ENCODE assay signal across 28 cellular contexts in the genomic region with DNA sequence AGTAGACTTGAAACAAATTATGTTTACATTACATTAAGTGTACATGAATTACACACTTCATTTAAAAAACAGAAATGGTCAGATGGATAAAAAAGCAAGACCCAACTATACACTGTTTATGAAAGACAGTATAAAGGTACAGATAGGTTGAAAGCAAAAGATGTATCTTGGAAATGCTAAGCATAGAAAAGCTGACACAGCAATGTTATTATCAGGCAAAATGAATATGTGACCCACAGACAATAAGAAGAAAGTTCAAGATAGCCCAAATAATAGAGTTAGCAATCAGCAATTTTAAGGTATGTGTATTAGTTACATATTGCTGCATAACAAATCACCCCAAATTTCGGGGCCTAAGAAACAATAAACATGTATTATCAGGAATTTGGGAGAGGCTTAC.
"Had no signal": no experiment of that assay in that cellular context is flagged by ENCODE, and none has a peak within 500 bp of the region (broad histone marks: within the 10 kb centered on the region; RNA-seq: fewer than 3 reads in every experiment).

No MANE protein-coding gene starts in this region.

- H3K27ac ChIP-seq: neural progenitor cell, ovary, parathyroid adenoma, psoas muscle, skin epidermis, spleen, suprapubic skin, testis, tibial artery, transverse colon, upper lobe of right lung, uterus had no signal

- H3K4me3 ChIP-seq: neural progenitor cell, ovary, psoas muscle, skin epidermis, smooth muscle cell, spleen, suprapubic skin, testis, tibial artery, transverse colon, upper lobe of right lung, uterus had no signal

- H3K4me2 ChIP-seq: neural progenitor cell, smooth muscle cell had no signal

- ATAC-seq: natural killer cell; psoas muscle; right cardiac atrium; sciatic nerve; stimulated activated memory B cell treated with anti-CD40 and anti-IgM and Interleukin-4, amounts not matched to agents 10 μg/mL and 1 μg/mL and 100 μg/mL, for 72 hours; stimulated activated naive CD8-positive, alpha-beta T cell treated with anti-CD3 and anti-CD28 coated beads, Interleukin-15, amount 100 ng/mL, for 72 hours; stimulated activated naive CD8-positive, alpha-beta T cell treated with anti-CD3 and anti-CD28 coated beads, Interleukin-15, Interleukin-2, amounts not matched to agents 100 U/mL and 50 U/mL, for 24 hours; upper lobe of right lung had no signal

- H3K79me2 ChIP-seq: parathyroid adenoma had no signal

- H3K4me1 ChIP-seq: neural progenitor cell, parathyroid adenoma, psoas muscle, spleen, suprapubic skin, testis, tibial artery, transverse colon, upper lobe of right lung, uterus had no signal

- H3K27me3 ChIP-seq: neural progenitor cell, ovary, suprapubic skin, testis, tibial artery, transverse colon, upper lobe of right lung, uterus had no signal

- H3K9me3 ChIP-seq: ovary, psoas muscle, suprapubic skin, testis, tibial artery, transverse colon, upper lobe of right lung, uterus had no signal

- H3K9ac ChIP-seq: neural progenitor cell, parathyroid adenoma had no signal

- H2AFZ ChIP-seq: neural progenitor cell, parathyroid adenoma had no signal

- DNase-seq: natural killer cell; occipital lobe; ovary; posterior cingulate gyrus; psoas muscle; right cardiac atrium; spleen; stimulated activated CD4-positive, alpha-beta T cell treated with anti-CD3 and anti-CD28 coated beads, Interleukin-12 subunit alpha, Interleukin-12 subunit beta, amount 100 ng/mL, for 4 hours; stimulated activated CD4-positive, alpha-beta T cell treated with anti-CD3 and anti-CD28 coated beads, Interleukin-1b, Interleukin-23, amount 100 ng/mL, for 48 hours; stimulated activated CD4-positive, alpha-beta T cell treated with anti-CD3 and anti-CD28 coated beads, Interleukin-4, amount 100 ng/mL, for 1 hour; stimulated activated CD4-positive, alpha-beta T cell treated with anti-CD3 and anti-CD28 coated beads, Interleukin-4, amount 100 ng/mL, for 4 hours; stimulated activated CD8-positive, alpha-beta memory T cell treated with anti-CD3 and anti-CD28 coated beads, Interleukin-4, amount 100 ng/mL, for 48 hours; stimulated activated naive CD4-positive, alpha-beta T cell; stimulated activated naive CD8-positive, alpha-beta T cell treated with anti-CD3 and anti-CD28 coated beads, Interleukin-15, amount 100 ng/mL, for 72 hours; stimulated activated naive CD8-positive, alpha-beta T cell treated with anti-CD3 and anti-CD28 coated beads, Interleukin-15, Interleukin-2, amounts not matched to agents 100 U/mL and 50 U/mL, for 24 hours; substantia nigra; testis; tibial artery; transverse colon; upper lobe of right lung; uterus had no signal

- H3K36me3 ChIP-seq: neural progenitor cell, ovary, spleen, suprapubic skin, tibial artery, transverse colon, upper lobe of right lung, uterus had no signal
